In the genomic region with DNA sequence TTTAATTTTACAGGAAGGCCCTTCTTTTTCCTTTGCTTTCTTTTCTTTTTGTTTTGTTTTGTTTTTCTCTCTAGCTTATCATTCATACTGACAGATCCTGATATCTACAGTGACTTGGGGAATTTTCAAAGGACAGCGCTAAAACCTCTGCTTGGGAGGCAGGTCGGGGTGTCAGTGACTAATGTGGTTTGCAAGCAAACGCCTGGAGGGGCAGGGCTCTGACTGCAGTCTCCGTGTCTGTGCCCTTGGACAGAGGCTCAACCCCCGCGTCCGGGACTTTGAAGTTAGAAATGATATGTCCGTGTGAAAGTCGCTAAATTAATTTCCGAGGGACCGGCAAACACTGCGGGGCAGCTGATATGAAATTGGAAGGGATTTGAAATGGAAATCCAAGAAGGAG, we compare ENCODE assay signal across 21 cellular contexts.
DNase-seq lines count a peak whose midpoint lies in the region; TF ChIP-seq lines count a peak whose summit lies in the region.
"Had no signal": no experiment of that assay in that cellular context is flagged by ENCODE, and none has a peak within 500 bp of the region (broad histone marks: within the 10 kb centered on the region; RNA-seq: fewer than 3 reads in every experiment).

No MANE protein-coding gene starts in this region.

- peak; percentile 37 for DNase-seq in EH (ENCODE audit: low read depth)
- peak; percentile 74 for DNase-seq in NCI-H460 (ENCODE audit: extremely low read depth, low read depth)
- DNase-seq in hepatic stellate cell (ENCODE audit: low spot score), result peak; percentile 19
- no peak for DNase-seq in NK-92 (lab: John Stamatoyannopoulos, UW; ENCODE audit: unreplicated experiment)
- no peak for DNase-seq in AG08396 (ENCODE audit: low spot score)
- no peak for DNase-seq in GM13977 (ENCODE audit: low spot score)
- no peak for DNase-seq in GM19240 (ENCODE audit: insufficient read length, low spot score)
- DNase-seq: ACHN; activated CD4-positive, alpha-beta T cell treated with anti-CD3 and anti-CD28 coated beads for 36 hours; activated gamma-delta T cell; anterior cingulate cortex; CD4-positive, CD25-positive, alpha-beta regulatory T cell; DMS153; KBM-7; left colon; mucosa of descending colon; NCI-H774; stimulated activated naive CD4-positive, alpha-beta T cell treated with Interleukin-2 at 50 U/mL for 16 hours; T1000; upper lobe of right lung had no signal

- no peaks in the 10 kb centered on the region for H3K27me3 Mint-ChIP-seq in nephron (ENCODE audit: low read depth)
- H3K27me3 Mint-ChIP-seq: activated CD4-positive, alpha-beta T cell treated with anti-CD3 and anti-CD28 coated beads for 36 hours; CD4-positive, CD25-positive, alpha-beta regulatory T cell had no signal

- peaks cover 11% of the 10 kb centered on the region for H3K4me1 Mint-ChIP-seq in nephron
- H3K4me1 Mint-ChIP-seq: activated CD4-positive, alpha-beta T cell treated with anti-CD3 and anti-CD28 coated beads for 36 hours; CD4-positive, CD25-positive, alpha-beta regulatory T cell had no signal

- TF ChIP-seq CTCF in nephron (IDR thresholded peaks at IDR 0.05; ENCODE audit: unreplicated experiment in 3 of 3) (no peak), GM13977 (IDR thresholded peaks at IDR 0.05; ENCODE audit: extremely low read depth, insufficient read depth, missing control alignments) (no peak)

- in situ Hi-C loops in GM13977 (cut with MboI; ENCODE audit: low pct_unique_long_range_greater_than_20kb, low sequenced_read_pairs, unreplicated experiment), result no loop called here

- peak overlapping the region; percentile 10 to 69 (median 40) for H3K4me3 Mint-ChIP-seq in nephron
- H3K4me3 Mint-ChIP-seq: activated CD4-positive, alpha-beta T cell treated with anti-CD3 and anti-CD28 coated beads for 36 hours; CD4-positive, CD25-positive, alpha-beta regulatory T cell had no signal

- H3K27ac Mint-ChIP-seq in nephron, result peak overlapping the region in 2 of 3 experiments; percentile 30 to 48
- H3K27ac Mint-ChIP-seq: activated CD4-positive, alpha-beta T cell treated with anti-CD3 and anti-CD28 coated beads for 36 hours had no signal

- peaks cover 12% of the 10 kb centered on the region for H3K9me3 Mint-ChIP-seq in nephron

- peaks cover 10% of the 10 kb centered on the region for H3K36me3 Mint-ChIP-seq in nephron (ENCODE audit: low read depth)

Comparison
In these comparisons a context has a peak if more than half of its experiments do, and no peak if none do; other contexts are left out.
1. DNase-seq: peak in EH (single experiment), NCI-H460 (single experiment) and hepatic stellate cell (single experiment); none in NK-92 (single experiment), AG08396 (single experiment), GM13977 (single experiment) and GM19240 (single experiment).